9 cellular contexts compared by ENCODE assay signal in genomic region chr9:12776775-12777055, GRCh38. TPM values are rescaled to one million over a fixed set of nuclear protein-coding genes. Genes with fewer than 3 reads are reported as not detected.
DNase-seq lines count a peak whose midpoint lies in the region; ATAC-seq, FAIRE-seq and TF ChIP-seq lines count a peak whose summit lies in the region.
"Had no signal": no experiment of that assay in that cellular context is flagged by ENCODE, and none has a peak within 500 bp of the region (broad histone marks: within the 10 kb centered on the region; RNA-seq: fewer than 3 reads in every experiment).

No MANE protein-coding gene starts in this region.

- H3K4me2 ChIP-seq in PC-9, result peak overlapping the region; percentile 79
- H3K4me2 ChIP-seq in neural progenitor cell, result peak overlapping the region; percentile 99

- H3K4me1 Mint-ChIP-seq in neural progenitor cell, result peaks cover 7% of the 10 kb centered on the region

- peak overlapping the region; percentile 88 for H3K27ac Mint-ChIP-seq in neural progenitor cell

- POLR2A ChIA-PET in PC-9 (lab: Charles Lee; ENCODE audit: unreplicated experiment), result interaction anchor here (0.6 to 0.7 kb wide), 2 partner anchors 40 to 226 kb away, joined by 3 to 4 read pairs; no protein-coding TSS in a partner anchor

- H3K4me3 ChIP-seq in PC-9 (peak overlapping the region; percentile 90), esophagus squamous epithelium (peak overlapping the region; percentile 44 to 84 (median 74)), neural progenitor cell (peak overlapping the region; percentile 64)

- H3K36me3 Mint-ChIP-seq in neural progenitor cell, result peaks cover 3% of the 10 kb centered on the region

- WGBS in esophagus squamous epithelium, 2 donors, result 11 to 13% methylated on average over 3 of the region's 3 CpGs

- no peaks in the 10 kb centered on the region for H3K9me3 Mint-ChIP-seq in neural progenitor cell

- no peaks in the 10 kb centered on the region for H3K9me2 ChIP-seq in PC-9 (ENCODE audit: insufficient read depth)

- H3K4me3 Mint-ChIP-seq in neural progenitor cell, result peak overlapping the region; percentile 94

- H3K79me2 ChIP-seq in PC-9 (ENCODE audit: low read depth), result peaks cover 16% of the 10 kb centered on the region; the same call in 1 of the 2 replicates
- no peaks in the 10 kb centered on the region for H3K79me2 ChIP-seq in neural progenitor cell (ENCODE audit: low read depth)

- no peaks in the 10 kb centered on the region for H3K36me3 ChIP-seq in PC-9 (ENCODE audit: low read depth)
- no peaks in the 10 kb centered on the region for H3K36me3 ChIP-seq in esophagus squamous epithelium
- no peaks in the 10 kb centered on the region for H3K36me3 ChIP-seq in neural progenitor cell

- intact Hi-C loops in PC-9 (cut with micrococcal nuclease; ENCODE audit: unreplicated experiment), result loop anchor here (1.0 kb wide), 2 partner anchors 8 to 38 kb away; no protein-coding TSS in a partner anchor
- intact Hi-C loops in esophagus squamous epithelium (cut with DNase I), result no loop called here

- H3K9ac ChIP-seq in neural progenitor cell, result no peak overlapping the region

- H2AFZ ChIP-seq in PC-9 (no peak overlapping the region), neural progenitor cell (replicated peaks) (no peak overlapping the region)

- no peaks in the 10 kb centered on the region for H3K27me3 ChIP-seq in PC-9 (ENCODE audit: insufficient read depth, low read depth)
- H3K27me3 ChIP-seq in esophagus squamous epithelium, result no peaks in the 10 kb centered on the region
- H3K27me3 ChIP-seq in neural progenitor cell, result peaks cover 16% of the 10 kb centered on the region

- TF ChIP-seq CTCF in PC-9 (conservative IDR thresholded peaks at IDR 0.05) (no peak), esophagus squamous epithelium (IDR thresholded peaks at IDR 0.05) (no peak), neural progenitor cell (IDR thresholded peaks at IDR 0.05) (no peak)

- TF ChIP-seq POLR2A in esophagus squamous epithelium (IDR thresholded peaks at IDR 0.05), result no peak

- no peaks in the 10 kb centered on the region for H4K20me1 ChIP-seq in PC-9 (ENCODE audit: insufficient read depth)
- H4K20me1 ChIP-seq in neural progenitor cell (ENCODE audit: low read depth), result no peaks in the 10 kb centered on the region

- H3K4me1 ChIP-seq in PC-9 (replicated peaks; ENCODE audit: insufficient read depth) (peaks cover 20% of the 10 kb centered on the region), esophagus squamous epithelium (peaks cover 0 to 33% (median 0%) of the 10 kb centered on the region in 3 donors), neural progenitor cell (no peaks in the 10 kb centered on the region)

- FAIRE-seq in RCC 7860 (lab: Jason Lieb, UNC), result no peak

- BruUV-seq in PC-9 (replicated peaks; lab: Mats Ljungman, UMichigan), result no TSS peak

- peak overlapping the region; percentile 78 for H3K27ac ChIP-seq in PC-9
- H3K27ac ChIP-seq in esophagus squamous epithelium, result peak overlapping the region; percentile 73 to 92 (median 90)
- H3K27ac ChIP-seq in neural progenitor cell, result no peak overlapping the region

- no peaks in the 10 kb centered on the region for H3K9me3 ChIP-seq in PC-9 (ENCODE audit: insufficient read depth, low read depth)
- no peaks in the 10 kb centered on the region for H3K9me3 ChIP-seq in esophagus squamous epithelium
- no peaks in the 10 kb centered on the region for H3K9me3 ChIP-seq in neural progenitor cell (ENCODE audit: low read depth)

- ATAC-seq in GM21367 (IDR thresholded peaks at IDR 0.05; ENCODE audit: unreplicated experiment), result no peak
- no peak for ATAC-seq in HG03354 (IDR thresholded peaks at IDR 0.05; ENCODE audit: poor library complexity, severe bottlenecking, unreplicated experiment)
- no peak for ATAC-seq in esophagus mucosa

- CTCF ChIA-PET in PC-9 (lab: Charles Lee), result interaction anchor here (0.8 to 1.3 kb wide), 3 partner anchors 8 to 108 kb away, joined by 3 to 6 read pairs (median 3); no protein-coding TSS in a partner anchor

- peaks cover 4% of the 10 kb centered on the region; the same call in 1 of the 2 replicates for H3F3A ChIP-seq in PC-9 (ENCODE audit: insufficient read depth, low read depth)
- peaks cover 13% of the 10 kb centered on the region for H3F3A ChIP-seq in neural progenitor cell (ENCODE audit: low read depth)

- DNase-seq in AG08395 (ENCODE audit: low spot score) (peak; percentile 18), PC-9 (no peak), esophagus squamous epithelium (lab: John Stamatoyannopoulos, UW) (no peak), neural progenitor cell (ENCODE audit: low spot score) (no peak), RCC 7860 (ENCODE audit: low spot score) (no peak)

- no peaks in the 10 kb centered on the region for H3K27me3 Mint-ChIP-seq in neural progenitor cell (ENCODE audit: insufficient read depth, low read depth)

RNA-seq across cellular contexts. Expression of gene LURAP1L, which starts 1.9 kb away (rescaled TPM):
- total RNA-seq in PC-9 (2021) (3.6 and 4.1 TPM in 2 replicates), esophagus squamous epithelium (1 to 10 TPM in 3 of 4 donors, under 1 TPM in 1; 0.75 to 8.0 (median 3.9) TPM), neural progenitor cell (ENCODE audit: low replicate concordance) (0.75 and 0.77 TPM in 2 replicates), esophagus mucosa (2.6 TPM)
- total RNA-seq: T-helper 2 cell treated with Interferon-gamma antibody and Interleukin-4, amounts not matched to agents 100 ng/mL and 5 ng/mL, for 36 hours had no signal
